2 cellular contexts compared by ENCODE assay signal in the genomic region with DNA sequence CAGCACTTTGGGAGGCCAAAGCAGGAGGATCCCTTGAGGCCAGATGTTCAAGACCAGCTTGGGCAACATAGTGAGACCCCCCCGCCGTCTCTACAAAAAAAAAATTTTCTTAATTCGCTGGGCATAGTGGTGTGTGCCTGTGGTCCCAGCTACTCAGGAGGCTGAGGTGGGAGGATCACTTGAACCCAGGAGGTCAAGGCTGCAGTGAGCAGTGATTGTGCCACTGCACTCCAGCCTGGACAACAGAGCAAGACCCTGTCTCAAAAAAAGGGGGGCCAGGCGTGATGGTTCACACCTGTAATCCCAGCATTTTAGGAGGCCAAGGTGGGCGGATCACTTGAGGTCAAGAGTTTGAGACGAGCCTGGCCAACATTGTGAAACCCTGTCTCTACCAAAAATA.
A peak's percentile ranks its signal among the peaks of the same experiment; 100 is the strongest.
TF ChIP-seq lines count a peak whose summit lies in the region.

No MANE protein-coding gene starts in this region.

TF ChIP-seq in K562, 482 proteins besides CTCF, POLR2A, EP300 and RAD21:
- TF ChIP-seq ZNF121 (CRISPR knock-in tag; conservative IDR thresholded peaks at IDR 0.05) = peak; percentile 56
- TF ChIP-seq BCOR (IDR thresholded peaks at IDR 0.05) = 0 out of 2 replicates have a peak, but pooled peaks have one; percentile 19

TF ChIP-seq in HepG2, 621 proteins besides CTCF, POLR2A, EP300 and RAD21:
- peak; percentile 47 for TF ChIP-seq ZNF121 (CRISPR knock-in tag; IDR thresholded peaks at IDR 0.05)
- TF ChIP-seq, protein P1, sequence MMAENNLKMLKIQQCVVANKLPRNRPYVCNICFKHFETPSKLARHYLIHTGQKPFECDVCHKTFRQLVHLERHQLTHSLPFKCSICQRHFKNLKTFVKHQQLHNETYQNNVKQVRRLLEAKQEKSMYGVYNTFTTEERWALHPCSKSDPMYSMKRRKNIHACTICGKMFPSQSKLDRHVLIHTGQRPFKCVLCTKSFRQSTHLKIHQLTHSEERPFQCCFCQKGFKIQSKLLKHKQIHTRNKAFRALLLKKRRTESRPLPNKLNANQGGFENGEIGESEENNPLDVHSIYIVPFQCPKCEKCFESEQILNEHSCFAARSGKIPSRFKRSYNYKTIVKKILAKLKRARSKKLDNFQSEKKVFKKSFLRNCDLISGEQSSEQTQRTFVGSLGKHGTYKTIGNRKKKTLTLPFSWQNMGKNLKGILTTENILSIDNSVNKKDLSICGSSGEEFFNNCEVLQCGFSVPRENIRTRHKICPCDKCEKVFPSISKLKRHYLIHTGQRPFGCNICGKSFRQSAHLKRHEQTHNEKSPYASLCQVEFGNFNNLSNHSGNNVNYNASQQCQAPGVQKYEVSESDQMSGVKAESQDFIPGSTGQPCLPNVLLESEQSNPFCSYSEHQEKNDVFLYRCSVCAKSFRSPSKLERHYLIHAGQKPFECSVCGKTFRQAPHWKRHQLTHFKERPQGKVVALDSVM (CRISPR knock-in tag; IDR thresholded peaks at IDR 0.05) = 0 out of 2 replicates have a peak, but pooled peaks have one; percentile 44
